In genomic region chr12:104575442-104575841, GRCh38 we compare ENCODE assay signal across 19 cellular contexts.
DNase-seq lines count a peak whose midpoint lies in the region; ATAC-seq and TF ChIP-seq lines count a peak whose summit lies in the region.
"Had no signal": no experiment of that assay in that cellular context is flagged by ENCODE, and none has a peak within 500 bp of the region (broad histone marks: within the 10 kb centered on the region; RNA-seq: fewer than 3 reads in every experiment).

No MANE protein-coding gene starts in this region.

- H3K9me2 ChIP-seq in OCI-LY7 (ENCODE audit: insufficient read depth, low read length): no peaks in the 10 kb centered on the region

- H3K36me3 Mint-ChIP-seq in natural killer cell treated with Interleukin-12 subunit alpha and Interleukin-12 subunit beta and Interleukin-15 and Interleukin-18, amount 100 ng/mL, for 72 hours: peaks cover 7% of the 10 kb centered on the region
- H3K36me3 Mint-ChIP-seq in osteocyte (ENCODE audit: unreplicated experiment): peaks cover 3% of the 10 kb centered on the region

- H3K4me3 ChIP-seq in OCI-LY7 (ENCODE audit: low read depth, low read length, poor library complexity, severe bottlenecking): no peak overlapping the region
- H3K4me3 ChIP-seq: adrenal gland, sigmoid colon, suprapubic skin had no signal

- peak overlapping the region; percentile 59 to 85 for H3K27ac Mint-ChIP-seq in natural killer cell treated with Interleukin-12 subunit alpha and Interleukin-12 subunit beta and Interleukin-15 and Interleukin-18, amount 100 ng/mL, for 72 hours
- no peak overlapping the region for H3K27ac Mint-ChIP-seq in osteocyte (ENCODE audit: unreplicated experiment)

- no peak for TF ChIP-seq CTCF in OCI-LY7 (conservative IDR thresholded peaks at IDR 0.05; ENCODE audit: low read length)
- TF ChIP-seq CTCF in osteocyte (IDR thresholded peaks at IDR 0.05): no peak

- in situ Hi-C loops in KBM-7 (cut with MboI; ENCODE audit: low pct_unique_long_range_greater_than_20kb, low sequenced_read_pairs): no loop called here

- H3K9me3 Mint-ChIP-seq in natural killer cell treated with Interleukin-12 subunit alpha and Interleukin-12 subunit beta and Interleukin-15 and Interleukin-18, amount 100 ng/mL, for 72 hours: peaks cover 4% of the 10 kb centered on the region
- H3K9me3 Mint-ChIP-seq in osteocyte (ENCODE audit: unreplicated experiment): no peaks in the 10 kb centered on the region
- H3K9me3 Mint-ChIP-seq: activated T-cell treated with anti-CD3 and anti-CD28 coated beads, Interleukin-2, amount 50 U/mL, for 4 hours had no signal

- no peaks in the 10 kb centered on the region for H3K9me3 ChIP-seq in OCI-LY7 (ENCODE audit: low read length)
- H3K9me3 ChIP-seq: adrenal gland, sigmoid colon, suprapubic skin had no signal

- H2AFZ ChIP-seq in OCI-LY7 (ENCODE audit: low read length): no peak overlapping the region

- peak; percentile 14 for DNase-seq in NCI-H748 (lab: John Stamatoyannopoulos, UW; ENCODE audit: unreplicated experiment)
- DNase-seq in NCI-H748 treated with DMSO at 0.1 percent for 48 hours (lab: John Stamatoyannopoulos, UW): no peak
- DNase-seq in COLO668 (lab: John Stamatoyannopoulos, UW; ENCODE audit: unreplicated experiment): peak; percentile 61
- DNase-seq in OCI-LY7 (ENCODE audit: low spot score): peak; percentile 79
- no peak for DNase-seq in natural killer cell treated with Interleukin-12 subunit alpha and Interleukin-12 subunit beta and Interleukin-15 and Interleukin-18, amount 100 ng/mL, for 72 hours (ENCODE audit: low spot score)
- no peak for DNase-seq in osteocyte (ENCODE audit: extremely low spot score, unreplicated experiment)
- no peak for DNase-seq in KBM-7
- DNase-seq: activated T-cell treated with anti-CD3 and anti-CD28 coated beads, Interleukin-2, amount 50 U/mL, for 4 hours; adrenal gland; central memory CD4-positive, alpha-beta T cell; effector CD4-positive, alpha-beta T cell; islet precursor cell; MM.1S; NCI-H2081 treated with DMSO at 0.1 percent for 48 hours; SIG-M5; sigmoid colon; stimulated activated CD4-positive, alpha-beta T cell treated with anti-CD3 and anti-CD28 coated beads, Interleukin-2, amount 100 ng/mL, for 24 hours had no signal

- CTCF ChIA-PET in OCI-LY7 (lab: Charles Lee; ENCODE audit: unreplicated experiment): no interaction called here

- peaks cover 76% of the 10 kb centered on the region for H3K4me1 ChIP-seq in OCI-LY7 (ENCODE audit: insufficient read depth, low read length, poor library complexity, severe bottlenecking)
- H3K4me1 ChIP-seq: sigmoid colon, suprapubic skin had no signal

- POLR2A ChIA-PET in OCI-LY7 (lab: Charles Lee): interaction anchor here (0.7 to 1.5 kb wide), 3 partner anchors 33 to 117 kb away, joined by 3 to 5 read pairs (median 3); no protein-coding TSS in a partner anchor

- H3K27ac ChIP-seq in OCI-LY7 (ENCODE audit: low read depth, low read length, poor library complexity, severe bottlenecking): peak overlapping the region; percentile 64
- H3K27ac ChIP-seq: adrenal gland, sigmoid colon, suprapubic skin had no signal

- H3K27me3 Mint-ChIP-seq in natural killer cell treated with Interleukin-12 subunit alpha and Interleukin-12 subunit beta and Interleukin-15 and Interleukin-18, amount 100 ng/mL, for 72 hours: no peaks in the 10 kb centered on the region
- H3K27me3 Mint-ChIP-seq in osteocyte (ENCODE audit: unreplicated experiment): no peaks in the 10 kb centered on the region

- H3K4me1 Mint-ChIP-seq in natural killer cell treated with Interleukin-12 subunit alpha and Interleukin-12 subunit beta and Interleukin-15 and Interleukin-18, amount 100 ng/mL, for 72 hours (ENCODE audit: low read depth in 2 of 2): peaks cover 75 to 76% of the 10 kb centered on the region in 2 donors
- H3K4me1 Mint-ChIP-seq in osteocyte (ENCODE audit: unreplicated experiment): peaks cover 15% of the 10 kb centered on the region

- H3K4me3 Mint-ChIP-seq in natural killer cell treated with Interleukin-12 subunit alpha and Interleukin-12 subunit beta and Interleukin-15 and Interleukin-18, amount 100 ng/mL, for 72 hours: peak overlapping the region; percentile 27
- no peak overlapping the region for H3K4me3 Mint-ChIP-seq in osteocyte (ENCODE audit: unreplicated experiment)
- H3K4me3 Mint-ChIP-seq: activated T-cell treated with anti-CD3 and anti-CD28 coated beads, Interleukin-2, amount 50 U/mL, for 4 hours had no signal

- no peaks in the 10 kb centered on the region for H4K20me1 ChIP-seq in OCI-LY7 (ENCODE audit: insufficient read depth, low read length)

- peak overlapping the region; percentile 52 for H3K4me2 ChIP-seq in OCI-LY7 (ENCODE audit: low read length)

- no peak for ATAC-seq in natural killer cell treated with Interleukin-12 subunit alpha and Interleukin-12 subunit beta and Interleukin-15 and Interleukin-18, amount 100 ng/mL, for 72 hours
- ATAC-seq in GM19397 (IDR thresholded peaks at IDR 0.05; ENCODE audit: unreplicated experiment): no peak
- ATAC-seq: activated T-cell treated with anti-CD3 and anti-CD28 coated beads, Interleukin-2, amount 50 U/mL, for 4 hours had no signal

- intact Hi-C loops in OCI-LY7 (cut with micrococcal nuclease; ENCODE audit: unreplicated experiment): loop anchor here (10.0 kb wide), 1 partner anchor 191 kb away; no protein-coding TSS in a partner anchor

- no TSS peak for BruUV-seq in OCI-LY7 (replicated peaks; lab: Mats Ljungman, UMichigan)

- no peaks in the 10 kb centered on the region for H3K36me3 ChIP-seq in OCI-LY7 (ENCODE audit: insufficient read depth, low read length)
- H3K36me3 ChIP-seq: adrenal gland, sigmoid colon, suprapubic skin had no signal

- H3K79me2 ChIP-seq in OCI-LY7 (ENCODE audit: insufficient read depth, low read depth, low read length): peaks cover 52% of the 10 kb centered on the region; the same call in 1 of the 2 replicates

Comparison
In these comparisons a context has a peak if more than half of its experiments do, and no peak if none do; other contexts are left out.
1. DNase-seq: peak in NCI-H748 (single experiment), COLO668 (single experiment) and OCI-LY7 (single experiment); none in NCI-H748 treated with DMSO at 0.1 percent for 48 hours (single experiment), natural killer cell treated with Interleukin-12 subunit alpha and Interleukin-12 subunit beta and Interleukin-15 and Interleukin-18, amount 100 ng/mL, for 72 hours (single experiment), osteocyte (single experiment) and KBM-7 (single experiment).